ENCODE assay signal across 29 cellular contexts in genomic region chr10:1188556-1189135, GRCh38.
DNase-seq lines count a peak whose midpoint lies in the region; ATAC-seq and TF ChIP-seq lines count a peak whose summit lies in the region.
"Had no signal": no experiment of that assay in that cellular context is flagged by ENCODE, and none has a peak within 500 bp of the region (broad histone marks: within the 10 kb centered on the region; RNA-seq: fewer than 3 reads in every experiment).

No MANE protein-coding gene starts in this region.

- WGBS in body of pancreas, 2 donors = 70 to 77% methylated on average over 14 of the region's 14 CpGs
- 83 to 93% methylated on average over 14 of the region's 14 CpGs for WGBS in sigmoid colon, 2 donors
- WGBS in H9 (ENCODE audit: extremely low coverage, insufficient read length, low lambda C conversion rate) = no CpG with 5 or more reads among the region's 14 CpGs

- H3K36me3 ChIP-seq in body of pancreas (replicated peaks in 1 of 2; ENCODE audit: insufficient read depth in 1 of 2, low read depth in 2 of 2) (no peaks in the 10 kb centered on the region), sigmoid colon (no peaks in the 10 kb centered on the region)
- H3K36me3 ChIP-seq: adrenal gland, BE2C, tibial artery had no signal

- TF ChIP-seq POLR2A in body of pancreas (IDR thresholded peaks at IDR 0.05) (no peak), sigmoid colon (IDR thresholded peaks at IDR 0.05) (no peak)

- H3T11ph ChIP-seq in H9 (ENCODE audit: low read length) = no peak overlapping the region

- no peak overlapping the region for H3K18ac ChIP-seq in H9 (ENCODE audit: insufficient read length, low read depth, low read length)

- no peak overlapping the region for H2AK5ac ChIP-seq in H9 (ENCODE audit: insufficient read length, low read length)

- H3K27me3 ChIP-seq in body of pancreas = no peaks in the 10 kb centered on the region
- H3K27me3 ChIP-seq in sigmoid colon = no peaks in the 10 kb centered on the region
- H3K27me3 ChIP-seq in H9 (ENCODE audit: insufficient read depth, low read length) = no peaks in the 10 kb centered on the region
- H3K27me3 ChIP-seq: adrenal gland, BE2C, foreskin keratinocyte had no signal

- no peak overlapping the region for H3K23ac ChIP-seq in H9 (ENCODE audit: insufficient read length, low read depth, low read length)

- H3K23me2 ChIP-seq in H9 (ENCODE audit: insufficient read length, low read depth, low read length, poor library complexity, severe bottlenecking) = no peaks in the 10 kb centered on the region

- peaks cover 6% of the 10 kb centered on the region; the same call in 1 of the 2 replicates for H3K27me3 Mint-ChIP-seq in H9 (ENCODE audit: low read depth)

- ATAC-seq in body of pancreas = peak; percentile 15
- ATAC-seq: effector memory CD8-positive, alpha-beta T cell; esophagus mucosa; SK-N-SH treated with all-trans-retinoic acid at 6 μM for 48 hours had no signal

- no peak overlapping the region for H4K91ac ChIP-seq in H9 (ENCODE audit: insufficient read length, low read depth, low read length)

- H3K4me3 ChIP-seq in body of pancreas (no peak overlapping the region), sigmoid colon (no peak overlapping the region)
- H3K4me3 ChIP-seq: adrenal gland, tibial artery had no signal

- H3K4me2 ChIP-seq in H9 (ENCODE audit: insufficient read depth, insufficient read length, low read length) = no peak overlapping the region
- H3K4me2 ChIP-seq: KMS-11 had no signal

- H3K9ac ChIP-seq in H9 (ENCODE audit: extremely low read depth, insufficient read length, low read length) = no peak overlapping the region
- H3K9ac ChIP-seq: KMS-11 had no signal

- H4K20me1 ChIP-seq in H9 (ENCODE audit: control insufficient read depth, insufficient read depth, insufficient read length) = no peaks in the 10 kb centered on the region

- TF ChIP-seq CTCF in body of pancreas (IDR thresholded peaks at IDR 0.05) = no peak
- TF ChIP-seq CTCF in sigmoid colon (IDR thresholded peaks at IDR 0.05) = no peak
- TF ChIP-seq CTCF in H9 (conservative IDR thresholded peaks at IDR 0.05) = no peak

- H2BK20ac ChIP-seq in H9 (ENCODE audit: low read depth, low read length, poor library complexity, severe bottlenecking) = no peak overlapping the region

- H2AFZ ChIP-seq in H9 (ENCODE audit: low read length) = no peak overlapping the region

- no peak overlapping the region for H3K4me3 Mint-ChIP-seq in H9
- H3K4me3 Mint-ChIP-seq: activated T-cell treated with anti-CD3 and anti-CD28 coated beads, Interleukin-2, amount 50 U/mL, for 24 hours; effector memory CD8-positive, alpha-beta T cell had no signal

- H3K14ac ChIP-seq in H9 (ENCODE audit: insufficient read depth, low read length) = no peak overlapping the region

- H4K5ac ChIP-seq in H9 (ENCODE audit: insufficient read length, low read depth, low read length) = no peak overlapping the region

- H2BK120ac ChIP-seq in H9 (ENCODE audit: low read depth, low read length, poor library complexity, severe bottlenecking) = no peak overlapping the region

- no peaks in the 10 kb centered on the region for H3K36me3 Mint-ChIP-seq in H9 (ENCODE audit: insufficient read depth in 1 of 3, low read depth in 3 of 3)
- H3K36me3 Mint-ChIP-seq: naive B cell had no signal

- peak; percentile 6 for DNase-seq in COLO829 (ENCODE audit: low spot score)
- no peak for DNase-seq in body of pancreas
- peak; percentile 46 for DNase-seq in kidney tubule cell (ENCODE audit: low spot score)
- DNase-seq in sigmoid colon = peak; percentile 46
- no peak for DNase-seq in H9
- no peak for DNase-seq in DMS53 (lab: John Stamatoyannopoulos, UW)
- no peak for DNase-seq in activated CD4-positive, CD25-positive, alpha-beta regulatory T cell (lab: John Stamatoyannopoulos, UW)
- DNase-seq in NCI-H82 (lab: John Stamatoyannopoulos, UW) = no peak
- DNase-seq: activated CD4-positive, alpha-beta T cell treated with anti-CD3 and anti-CD28 coated beads for 48 hours; activated naive CD4-positive, alpha-beta T cell; activated T-cell treated with anti-CD3 and anti-CD28 coated beads, Interleukin-2, amount 50 U/mL, for 24 hours; adrenal gland; BE2C; COR-L47; effector memory CD8-positive, alpha-beta T cell; foreskin keratinocyte; GF-D8; HCEC 1CT; naive B cell; NCI-H2081; NCI-H345; NCI-H774; occipital lobe; stimulated activated naive CD4-positive, alpha-beta T cell treated with Interleukin-2 at 50 U/mL for 16 hours; T-helper 2 cell had no signal

- H3K9me3 ChIP-seq in body of pancreas (no peaks in the 10 kb centered on the region), sigmoid colon (no peaks in the 10 kb centered on the region), H9 (ENCODE audit: control insufficient read depth, low read depth, low read length) (no peaks in the 10 kb centered on the region)
- H3K9me3 ChIP-seq: adrenal gland, BE2C, tibial artery had no signal

- H4K8ac ChIP-seq in H9 (replicated peaks; ENCODE audit: insufficient read length, low read depth, low read length) = no peak overlapping the region

- no peak overlapping the region for H2BK12ac ChIP-seq in H9 (ENCODE audit: insufficient read length, low read depth, low read length)

- no peak overlapping the region for H2BK5ac ChIP-seq in H9 (ENCODE audit: insufficient read length, low read length)

- no peak for TF ChIP-seq EP300 in sigmoid colon (IDR thresholded peaks at IDR 0.05)

- peaks cover 3 to 10% of the 10 kb centered on the region in 2 experiments for H3K4me1 Mint-ChIP-seq in H9
- H3K4me1 Mint-ChIP-seq: naive B cell had no signal

- no peak overlapping the region for H3K4ac ChIP-seq in H9 (ENCODE audit: low read depth, low read length)

- H3K79me1 ChIP-seq in H9 (ENCODE audit: insufficient read depth, low read depth, low read length, poor library complexity, severe bottlenecking) = no peaks in the 10 kb centered on the region

- no peaks in the 10 kb centered on the region for H3K79me2 ChIP-seq in H9 (ENCODE audit: insufficient read depth, low read length)

- no peak overlapping the region for H3K56ac ChIP-seq in H9 (ENCODE audit: insufficient read length, low read depth, low read length)

- no peak overlapping the region for H2BK15ac ChIP-seq in H9 (ENCODE audit: low read depth, low read length)

- peak overlapping the region; percentile 59 to 87 (median 84) for H3K27ac ChIP-seq in body of pancreas
- H3K27ac ChIP-seq in sigmoid colon = peak overlapping the region in 3 of 4 donors; percentile 10 to 62 (median 47)
- H3K27ac ChIP-seq in H9 (ENCODE audit: insufficient read length, low read depth, low read length) = no peak overlapping the region
- H3K27ac ChIP-seq: adrenal gland, foreskin keratinocyte, KMS-11, tibial artery had no signal

- H3K4me1 ChIP-seq in body of pancreas (peaks cover 30% of the 10 kb centered on the region), sigmoid colon (no peaks in the 10 kb centered on the region), H9 (ENCODE audit: insufficient read depth, low read length) (no peaks in the 10 kb centered on the region)
- H3K4me1 ChIP-seq: adrenal gland, BE2C, foreskin keratinocyte had no signal

- intact Hi-C loops in body of pancreas (cut with DNase I) = no loop called here
- intact Hi-C loops in sigmoid colon (cut with DNase I) = no loop called here

- H3K9me3 Mint-ChIP-seq in H9 = no peaks in the 10 kb centered on the region
- H3K9me3 Mint-ChIP-seq: activated T-cell treated with anti-CD3 and anti-CD28 coated beads, Interleukin-2, amount 50 U/mL, for 24 hours; effector memory CD8-positive, alpha-beta T cell; naive B cell had no signal

- H3K27ac Mint-ChIP-seq in H9 = no peak overlapping the region
- H3K27ac Mint-ChIP-seq: activated T-cell treated with anti-CD3 and anti-CD28 coated beads, Interleukin-2, amount 50 U/mL, for 24 hours had no signal

Comparison
In these comparisons a context has a peak if more than half of its experiments do, and no peak if none do; other contexts are left out.
1. DNase-seq: peak in COLO829 (single experiment), kidney tubule cell (single experiment) and sigmoid colon (single experiment); none in body of pancreas (0 of 4), H9 (single experiment), DMS53 (single experiment), activated CD4-positive, CD25-positive, alpha-beta regulatory T cell (0 of 4) and NCI-H82 (single experiment).